In genomic region chr15:90190606-90191343, GRCh38 we compare ENCODE assay signal across 9 cellular contexts. TPM values are rescaled to one million over a fixed set of nuclear protein-coding genes. Genes with fewer than 3 reads are reported as not detected.
DNase-seq lines count a peak whose midpoint lies in the region; ATAC-seq and TF ChIP-seq lines count a peak whose summit lies in the region.
"Had no signal": no experiment of that assay in that cellular context is flagged by ENCODE, and none has a peak within 500 bp of the region (broad histone marks: within the 10 kb centered on the region; RNA-seq: fewer than 3 reads in every experiment).

No MANE protein-coding gene starts in this region.

- peaks cover 3% of the 10 kb centered on the region for H3K36me3 Mint-ChIP-seq in T-helper 2 cell treated with Interferon-gamma antibody and Interleukin-4, amounts not matched to agents 5 μg/mL and 100 μg/mL, for 36 hours (ENCODE audit: low read depth)
- peaks cover 0 to 5% (median 0%) of the 10 kb centered on the region in 3 donors for H3K36me3 Mint-ChIP-seq in immature natural killer cell
- H3K36me3 Mint-ChIP-seq: naive thymus-derived CD8-positive, alpha-beta T cell had no signal

- intact Hi-C loops in thyroid gland (cut with DNase I) = no loop called here

- no peak overlapping the region for H3K4me3 ChIP-seq in thyroid gland (replicated peaks in 1 of 3)

- H3K36me3 ChIP-seq in thyroid gland = no peaks in the 10 kb centered on the region

- H3K27me3 ChIP-seq in thyroid gland = no peaks in the 10 kb centered on the region

- no peaks in the 10 kb centered on the region for H3K9me3 Mint-ChIP-seq in T-helper 2 cell treated with Interferon-gamma antibody and Interleukin-4, amounts not matched to agents 5 μg/mL and 100 μg/mL, for 36 hours
- H3K9me3 Mint-ChIP-seq in immature natural killer cell = no peaks in the 10 kb centered on the region
- H3K9me3 Mint-ChIP-seq: naive thymus-derived CD8-positive, alpha-beta T cell had no signal

- H3K27ac Mint-ChIP-seq in T-helper 2 cell treated with Interferon-gamma antibody and Interleukin-4, amounts not matched to agents 5 μg/mL and 100 μg/mL, for 36 hours = peak overlapping the region; percentile 26
- peak overlapping the region in 1 of 6 donors; percentile 82 for H3K27ac Mint-ChIP-seq in immature natural killer cell

- H3K27ac ChIP-seq in thyroid gland = peak overlapping the region; percentile 34 to 87 (median 86)

- H3K4me1 ChIP-seq in thyroid gland = peaks cover 51 to 80% of the 10 kb centered on the region in 2 donors

- TF ChIP-seq CTCF in thyroid gland (IDR thresholded peaks at IDR 0.05) = no peak
- TF ChIP-seq CTCF in GM13977 (IDR thresholded peaks at IDR 0.05; ENCODE audit: extremely low read depth, insufficient read depth, missing control alignments) = no peak

- peaks cover 27% of the 10 kb centered on the region for H3K4me1 Mint-ChIP-seq in T-helper 2 cell treated with Interferon-gamma antibody and Interleukin-4, amounts not matched to agents 5 μg/mL and 100 μg/mL, for 36 hours (ENCODE audit: low read depth)
- peaks cover 20 to 23% of the 10 kb centered on the region in 2 donors for H3K4me1 Mint-ChIP-seq in immature natural killer cell

- no peaks in the 10 kb centered on the region for H3K9me3 ChIP-seq in thyroid gland

- DNase-seq in T-helper 2 cell treated with Interferon-gamma antibody and Interleukin-4, amounts not matched to agents 5 μg/mL and 100 μg/mL, for 36 hours (ENCODE audit: low spot score) = no peak
- DNase-seq in T-helper 2 cell = no peak
- DNase-seq in thyroid gland = peak; percentile 31 to 38
- no peak for DNase-seq in GM13977 (ENCODE audit: low spot score)
- no peak for DNase-seq in immature natural killer cell
- no peak for DNase-seq in NCI-H1048 (lab: John Stamatoyannopoulos, UW)

- no peak overlapping the region for H3K4me3 Mint-ChIP-seq in T-helper 2 cell treated with Interferon-gamma antibody and Interleukin-4, amounts not matched to agents 5 μg/mL and 100 μg/mL, for 36 hours
- no peak overlapping the region for H3K4me3 Mint-ChIP-seq in immature natural killer cell

- no peak for TF ChIP-seq POLR2A in thyroid gland (IDR thresholded peaks at IDR 0.05)

- in situ Hi-C loops in GM13977 (cut with MboI; ENCODE audit: low pct_unique_long_range_greater_than_20kb, low sequenced_read_pairs, unreplicated experiment) = no loop called here

- ATAC-seq in HG03460 (IDR thresholded peaks at IDR 0.05; ENCODE audit: unreplicated experiment) = peak; percentile 54
- peak; percentile 94 for ATAC-seq in esophagus mucosa

- WGBS in thyroid gland, 2 donors = 66 to 72% methylated on average over 5 to 10 of the region's 10 CpGs

- H3K27me3 Mint-ChIP-seq in T-helper 2 cell treated with Interferon-gamma antibody and Interleukin-4, amounts not matched to agents 5 μg/mL and 100 μg/mL, for 36 hours (ENCODE audit: low read depth) = no peaks in the 10 kb centered on the region
- peaks cover 0 to 1% (median 0%) of the 10 kb centered on the region in 3 donors for H3K27me3 Mint-ChIP-seq in immature natural killer cell (ENCODE audit: low read depth in 3 of 3)
- H3K27me3 Mint-ChIP-seq: naive thymus-derived CD8-positive, alpha-beta T cell had no signal

RNA-seq across cellular contexts. Expression of gene SEMA4B, which starts 10.4 kb away (rescaled TPM):
- total RNA-seq in esophagus mucosa = 216 TPM
- 100 to 1,000 TPM in 1 of 4 donors, 10 to 100 TPM in 3; 49.5 to 163 (median 69.9) TPM for total RNA-seq in thyroid gland
- polyA plus RNA-seq in immature natural killer cell = 10 to 100 TPM in 2 of 3 donors, 1 to 10 TPM in 1; 3.3 to 12.1 (median 11.4) TPM

RNA-seq across cellular contexts. Expression of gene CIB1, which starts 43.0 kb away (rescaled TPM):
- total RNA-seq in esophagus mucosa (118 TPM), thyroid gland (10 to 100 TPM; 24.3 to 90.0 (median 30.8) TPM)
- 100 to 1,000 TPM; 219 to 304 (median 265) TPM for polyA plus RNA-seq in immature natural killer cell

RNA-seq across cellular contexts. Expression of gene GDPGP1, which starts 43.2 kb away (rescaled TPM):
- total RNA-seq in esophagus mucosa (6.5 TPM), thyroid gland (10 to 100 TPM in 2 of 4 donors, 1 to 10 TPM in 2; 7.1 to 28.1 (median 13.6) TPM)
- 1 to 10 TPM in 2 of 3 donors, under 1 TPM in 1; 0.82 to 5.9 (median 1.4) TPM for polyA plus RNA-seq in immature natural killer cell

RNA-seq across cellular contexts. Expression of gene TTLL13, which starts 58.6 kb away (rescaled TPM):
- total RNA-seq in esophagus mucosa = not detected
- under 1 TPM in 2 of 4 donors, not detected in 2; 0.13 to 0.22 TPM for total RNA-seq in thyroid gland
- 1 to 10 TPM in 1 of 3 donors, under 1 TPM in 2; 0.23 to 2.0 (median 0.24) TPM for polyA plus RNA-seq in immature natural killer cell
- polyA plus RNA-seq: naive thymus-derived CD8-positive, alpha-beta T cell had no signal

Comparison
In these comparisons a context has a peak if more than half of its experiments do, and no peak if none do; other contexts are left out.
1. DNase-seq: peak in thyroid gland (2 of 2); none in T-helper 2 cell treated with Interferon-gamma antibody and Interleukin-4, amounts not matched to agents 5 μg/mL and 100 μg/mL, for 36 hours (single experiment), T-helper 2 cell (0 of 5), GM13977 (single experiment), immature natural killer cell (0 of 3) and NCI-H1048 (single experiment).